Comparison of ENCODE assay signal across 18 cellular contexts in genomic region chrX:21958187-21958586, GRCh38. TPM values are rescaled to one million over a fixed set of nuclear protein-coding genes. Genes with fewer than 3 reads are reported as not detected.
DNase-seq lines count a peak whose midpoint lies in the region; ATAC-seq and TF ChIP-seq lines count a peak whose summit lies in the region.
"Had no signal": no experiment of that assay in that cellular context is flagged by ENCODE, and none has a peak within 500 bp of the region (broad histone marks: within the 10 kb centered on the region; RNA-seq: fewer than 3 reads in every experiment).

No MANE protein-coding gene starts in this region.

- peaks cover 18% of the 10 kb centered on the region for H3K36me3 Mint-ChIP-seq in activated T-helper 17 cell treated with anti-CD3 and anti-CD28 coated beads, Interleukin-2, amount 50 U/mL, for 72 hours (ENCODE audit: low read depth)
- no peaks in the 10 kb centered on the region for H3K36me3 Mint-ChIP-seq in central memory CD8-positive, alpha-beta T cell (ENCODE audit: insufficient read depth)
- H3K36me3 Mint-ChIP-seq in nephron progenitor cell (ENCODE audit: low read depth), result peaks cover 56% of the 10 kb centered on the region
- H3K36me3 Mint-ChIP-seq: CD4-positive, CD25-positive, alpha-beta regulatory T cell had no signal

- peaks cover 32% of the 10 kb centered on the region for H3K4me1 ChIP-seq in ovary (ENCODE audit: insufficient read depth)
- peaks cover 0 to 12% of the 10 kb centered on the region in 2 donors for H3K4me1 ChIP-seq in gastrocnemius medialis

- H3K4me3 Mint-ChIP-seq in activated T-helper 17 cell treated with anti-CD3 and anti-CD28 coated beads, Interleukin-2, amount 50 U/mL, for 72 hours, result peak overlapping the region; percentile 27
- no peak overlapping the region for H3K4me3 Mint-ChIP-seq in central memory CD8-positive, alpha-beta T cell
- H3K4me3 Mint-ChIP-seq in nephron progenitor cell, result no peak overlapping the region
- H3K4me3 Mint-ChIP-seq: H9 had no signal

- TF ChIP-seq EP300 in ovary (IDR thresholded peaks at IDR 0.05), result no peak

- TF ChIP-seq POLR2A in ovary (IDR thresholded peaks at IDR 0.05), result no peak
- TF ChIP-seq POLR2A in gastrocnemius medialis (IDR thresholded peaks at IDR 0.05), result no peak

- H3K27ac ChIP-seq in ovary (peak overlapping the region in 1 of 2 donors; percentile 48), gastrocnemius medialis (no peak overlapping the region)

- peak; percentile 7 for ATAC-seq in activated T-helper 17 cell treated with anti-CD3 and anti-CD28 coated beads, Interleukin-2, amount 50 U/mL, for 72 hours (replicated peaks)
- no peak for ATAC-seq in central memory CD8-positive, alpha-beta T cell (replicated peaks; ENCODE audit: extremely low read depth, poor library complexity, severe bottlenecking)
- ATAC-seq in HG03439 (IDR thresholded peaks at IDR 0.05; ENCODE audit: unreplicated experiment) (no peak), gastrocnemius medialis (no peak)
- ATAC-seq: GM12878 had no signal

- H3K36me3 ChIP-seq in ovary (no peaks in the 10 kb centered on the region), gastrocnemius medialis (no peaks in the 10 kb centered on the region)
- H3K36me3 ChIP-seq: BE2C had no signal

- in situ Hi-C loops in gastrocnemius medialis (cut with MboI; ENCODE audit: low sequenced_read_pairs in 4 of 4), result no loop called here

- no peak overlapping the region for H3K27ac Mint-ChIP-seq in activated T-helper 17 cell treated with anti-CD3 and anti-CD28 coated beads, Interleukin-2, amount 50 U/mL, for 72 hours
- H3K27ac Mint-ChIP-seq in central memory CD8-positive, alpha-beta T cell (ENCODE audit: low read depth), result peak overlapping the region; percentile 46
- H3K27ac Mint-ChIP-seq in nephron progenitor cell, result peak overlapping the region; percentile 19
- H3K27ac Mint-ChIP-seq: CD4-positive, CD25-positive, alpha-beta regulatory T cell had no signal

- TF ChIP-seq CTCF in nephron progenitor cell (IDR thresholded peaks at IDR 0.05) (no peak), ovary (IDR thresholded peaks at IDR 0.05) (no peak), gastrocnemius medialis (IDR thresholded peaks at IDR 0.05 in 4 of 5, conservative IDR thresholded peaks at IDR 0.05 in 1 of 5) (no peak)

- H3K9me3 ChIP-seq in ovary, result no peaks in the 10 kb centered on the region
- no peaks in the 10 kb centered on the region for H3K9me3 ChIP-seq in gastrocnemius medialis
- H3K9me3 ChIP-seq: BE2C had no signal

- intact Hi-C loops in ovary (cut with DNase I), result no loop called here
- intact Hi-C loops in gastrocnemius medialis (cut with DNase I; ENCODE audit: low total_unique reads), result no loop called here

- no peaks in the 10 kb centered on the region for H3K27me3 ChIP-seq in ovary
- H3K27me3 ChIP-seq in gastrocnemius medialis, result no peaks in the 10 kb centered on the region
- H3K27me3 ChIP-seq: BE2C had no signal

- peaks cover 24% of the 10 kb centered on the region for H3K4me1 Mint-ChIP-seq in activated T-helper 17 cell treated with anti-CD3 and anti-CD28 coated beads, Interleukin-2, amount 50 U/mL, for 72 hours
- H3K4me1 Mint-ChIP-seq in central memory CD8-positive, alpha-beta T cell, result peaks cover 57% of the 10 kb centered on the region
- peaks cover 67% of the 10 kb centered on the region for H3K4me1 Mint-ChIP-seq in nephron progenitor cell

- 72 to 86% (median 85%) methylated on average over 8 of the region's 8 CpGs for WGBS in ovary, 3 donors

- no peak for DNase-seq in central memory CD8-positive, alpha-beta T cell (ENCODE audit: low spot score in 2 of 2)
- no peak for DNase-seq in nephron progenitor cell
- no peak for DNase-seq in NCI-H1105 (lab: John Stamatoyannopoulos, UW)
- no peak for DNase-seq in ovary
- DNase-seq in gastrocnemius medialis, result no peak
- DNase-seq: ACHN; BE2C; C1 segment of cervical spinal cord; CD4-positive, CD25-positive, alpha-beta regulatory T cell; CD8-positive, alpha-beta memory T cell; COR-L47; DMS53; DND-41; EL; H9 had no signal

- H3K9me3 Mint-ChIP-seq in activated T-helper 17 cell treated with anti-CD3 and anti-CD28 coated beads, Interleukin-2, amount 50 U/mL, for 72 hours, result no peaks in the 10 kb centered on the region
- no peaks in the 10 kb centered on the region for H3K9me3 Mint-ChIP-seq in central memory CD8-positive, alpha-beta T cell
- H3K9me3 Mint-ChIP-seq in nephron progenitor cell, result peaks cover 17% of the 10 kb centered on the region
- H3K9me3 Mint-ChIP-seq: CD8-positive, alpha-beta memory T cell had no signal

- H3K27me3 Mint-ChIP-seq in activated T-helper 17 cell treated with anti-CD3 and anti-CD28 coated beads, Interleukin-2, amount 50 U/mL, for 72 hours, result no peaks in the 10 kb centered on the region
- no peaks in the 10 kb centered on the region for H3K27me3 Mint-ChIP-seq in central memory CD8-positive, alpha-beta T cell
- peaks cover 9% of the 10 kb centered on the region for H3K27me3 Mint-ChIP-seq in nephron progenitor cell (ENCODE audit: low read depth, poor library complexity)
- H3K27me3 Mint-ChIP-seq: CD4-positive, CD25-positive, alpha-beta regulatory T cell; CD8-positive, alpha-beta memory T cell had no signal

- H3K4me3 ChIP-seq in ovary, result no peak overlapping the region
- H3K4me3 ChIP-seq in gastrocnemius medialis, result no peak overlapping the region
- H3K4me3 ChIP-seq: GM12878 had no signal

RNA-seq across cellular contexts. Expression of gene SMS, which starts 17.7 kb away (rescaled TPM):
- total RNA-seq in activated T-helper 17 cell treated with anti-CD3 and anti-CD28 coated beads, Interleukin-2, amount 50 U/mL, for 72 hours, result 100 to 1,000 TPM; 102 to 109 TPM
- total RNA-seq in ovary (100 to 1,000 TPM in 2 of 7 donors, 10 to 100 TPM in 5; 52.8 to 123 (median 76.4) TPM), gastrocnemius medialis (10 to 100 TPM in 3 of 4 donors, 1 to 10 TPM in 1; 9.3 to 32.0 (median 20.0) TPM)
- polyA plus RNA-seq in ovary, result 100 to 1,000 TPM; 147 to 204 TPM
